Comparison of ENCODE assay signal across 2 cellular contexts in the genomic region with DNA sequence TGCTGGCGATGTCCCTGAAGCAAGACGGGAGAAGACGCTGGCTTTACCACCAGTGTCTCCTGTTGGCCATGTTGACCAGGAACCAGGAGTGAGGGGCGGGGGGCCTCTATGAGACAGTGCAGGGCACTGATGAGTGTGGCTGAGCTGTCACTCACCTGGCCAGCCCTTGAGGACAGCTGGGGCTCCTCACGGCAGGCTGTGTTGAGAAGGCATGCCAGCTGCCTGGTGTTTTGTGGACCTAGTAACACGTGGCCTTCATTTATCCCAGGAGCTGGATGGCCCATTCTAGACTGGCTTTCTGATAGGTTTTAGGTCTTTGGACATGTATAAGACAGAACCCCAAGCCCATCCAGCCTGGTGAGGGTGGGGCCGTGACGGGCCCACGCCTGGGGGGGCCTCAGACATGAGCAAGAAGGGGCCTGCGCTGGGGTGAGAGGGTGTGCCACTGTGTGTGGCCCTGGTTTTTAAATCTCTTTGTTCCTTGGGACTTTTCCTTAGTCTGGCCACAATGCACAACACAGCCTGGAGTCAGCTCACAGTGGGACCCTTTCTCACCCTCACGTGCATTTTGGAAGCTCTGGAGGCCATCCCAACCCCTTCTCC.
TF ChIP-seq lines count a peak whose summit lies in the region.

No MANE protein-coding gene starts in this region.

TF ChIP-seq in HCT116, 20 proteins besides CTCF, POLR2A, EP300 and RAD21:
- TF ChIP-seq CBX3 (IDR thresholded peaks at IDR 0.05; ENCODE audit: low read depth) (no peak), POLR2AphosphoS5 (IDR thresholded peaks at IDR 0.05; ENCODE audit: low read depth, low read length) (peak; percentile 6; the same call in 1 of the 2 replicates)

TF ChIP-seq in GM12878, 131 proteins besides CTCF, POLR2A, EP300 and RAD21:
- TF ChIP-seq SRF (IDR thresholded peaks at IDR 0.05; ENCODE audit: low read depth in 2 of 2, low read length in 2 of 2) = no peak
- no peak for TF ChIP-seq BCL11A (IDR thresholded peaks at IDR 0.05; ENCODE audit: low read depth, low read length)
- no peak for TF ChIP-seq EED (IDR thresholded peaks at IDR 0.05; ENCODE audit: low read depth)
- TF ChIP-seq, protein P1, sequence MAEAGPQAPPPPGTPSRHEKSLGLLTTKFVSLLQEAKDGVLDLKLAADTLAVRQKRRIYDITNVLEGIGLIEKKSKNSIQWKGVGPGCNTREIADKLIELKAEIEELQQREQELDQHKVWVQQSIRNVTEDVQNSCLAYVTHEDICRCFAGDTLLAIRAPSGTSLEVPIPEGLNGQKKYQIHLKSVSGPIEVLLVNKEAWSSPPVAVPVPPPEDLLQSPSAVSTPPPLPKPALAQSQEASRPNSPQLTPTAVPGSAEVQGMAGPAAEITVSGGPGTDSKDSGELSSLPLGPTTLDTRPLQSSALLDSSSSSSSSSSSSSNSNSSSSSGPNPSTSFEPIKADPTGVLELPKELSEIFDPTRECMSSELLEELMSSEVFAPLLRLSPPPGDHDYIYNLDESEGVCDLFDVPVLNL (IDR thresholded peaks at IDR 0.05; ENCODE audit: low read depth, low read length) = no peak
- no peak for TF ChIP-seq SREBF2 (IDR thresholded peaks at IDR 0.05; ENCODE audit: low read length)
- TF ChIP-seq, protein P2, sequence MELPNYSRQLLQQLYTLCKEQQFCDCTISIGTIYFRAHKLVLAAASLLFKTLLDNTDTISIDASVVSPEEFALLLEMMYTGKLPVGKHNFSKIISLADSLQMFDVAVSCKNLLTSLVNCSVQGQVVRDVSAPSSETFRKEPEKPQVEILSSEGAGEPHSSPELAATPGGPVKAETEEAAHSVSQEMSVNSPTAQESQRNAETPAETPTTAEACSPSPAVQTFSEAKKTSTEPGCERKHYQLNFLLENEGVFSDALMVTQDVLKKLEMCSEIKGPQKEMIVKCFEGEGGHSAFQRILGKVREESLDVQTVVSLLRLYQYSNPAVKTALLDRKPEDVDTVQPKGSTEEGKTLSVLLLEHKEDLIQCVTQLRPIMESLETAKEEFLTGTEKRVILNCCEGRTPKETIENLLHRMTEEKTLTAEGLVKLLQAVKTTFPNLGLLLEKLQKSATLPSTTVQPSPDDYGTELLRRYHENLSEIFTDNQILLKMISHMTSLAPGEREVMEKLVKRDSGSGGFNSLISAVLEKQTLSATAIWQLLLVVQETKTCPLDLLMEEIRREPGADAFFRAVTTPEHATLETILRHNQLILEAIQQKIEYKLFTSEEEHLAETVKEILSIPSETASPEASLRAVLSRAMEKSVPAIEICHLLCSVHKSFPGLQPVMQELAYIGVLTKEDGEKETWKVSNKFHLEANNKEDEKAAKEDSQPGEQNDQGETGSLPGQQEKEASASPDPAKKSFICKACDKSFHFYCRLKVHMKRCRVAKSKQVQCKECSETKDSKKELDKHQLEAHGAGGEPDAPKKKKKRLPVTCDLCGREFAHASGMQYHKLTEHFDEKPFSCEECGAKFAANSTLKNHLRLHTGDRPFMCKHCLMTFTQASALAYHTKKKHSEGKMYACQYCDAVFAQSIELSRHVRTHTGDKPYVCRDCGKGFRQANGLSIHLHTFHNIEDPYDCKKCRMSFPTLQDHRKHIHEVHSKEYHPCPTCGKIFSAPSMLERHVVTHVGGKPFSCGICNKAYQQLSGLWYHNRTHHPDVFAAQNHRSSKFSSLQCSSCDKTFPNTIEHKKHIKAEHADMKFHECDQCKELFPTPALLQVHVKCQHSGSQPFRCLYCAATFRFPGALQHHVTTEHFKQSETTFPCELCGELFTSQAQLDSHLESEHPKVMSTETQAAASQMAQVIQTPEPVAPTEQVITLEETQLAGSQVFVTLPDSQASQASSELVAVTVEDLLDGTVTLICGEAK (IDR thresholded peaks at IDR 0.05; ENCODE audit: borderline replicate concordance) = no peak
- TF ChIP-seq, protein P3, sequence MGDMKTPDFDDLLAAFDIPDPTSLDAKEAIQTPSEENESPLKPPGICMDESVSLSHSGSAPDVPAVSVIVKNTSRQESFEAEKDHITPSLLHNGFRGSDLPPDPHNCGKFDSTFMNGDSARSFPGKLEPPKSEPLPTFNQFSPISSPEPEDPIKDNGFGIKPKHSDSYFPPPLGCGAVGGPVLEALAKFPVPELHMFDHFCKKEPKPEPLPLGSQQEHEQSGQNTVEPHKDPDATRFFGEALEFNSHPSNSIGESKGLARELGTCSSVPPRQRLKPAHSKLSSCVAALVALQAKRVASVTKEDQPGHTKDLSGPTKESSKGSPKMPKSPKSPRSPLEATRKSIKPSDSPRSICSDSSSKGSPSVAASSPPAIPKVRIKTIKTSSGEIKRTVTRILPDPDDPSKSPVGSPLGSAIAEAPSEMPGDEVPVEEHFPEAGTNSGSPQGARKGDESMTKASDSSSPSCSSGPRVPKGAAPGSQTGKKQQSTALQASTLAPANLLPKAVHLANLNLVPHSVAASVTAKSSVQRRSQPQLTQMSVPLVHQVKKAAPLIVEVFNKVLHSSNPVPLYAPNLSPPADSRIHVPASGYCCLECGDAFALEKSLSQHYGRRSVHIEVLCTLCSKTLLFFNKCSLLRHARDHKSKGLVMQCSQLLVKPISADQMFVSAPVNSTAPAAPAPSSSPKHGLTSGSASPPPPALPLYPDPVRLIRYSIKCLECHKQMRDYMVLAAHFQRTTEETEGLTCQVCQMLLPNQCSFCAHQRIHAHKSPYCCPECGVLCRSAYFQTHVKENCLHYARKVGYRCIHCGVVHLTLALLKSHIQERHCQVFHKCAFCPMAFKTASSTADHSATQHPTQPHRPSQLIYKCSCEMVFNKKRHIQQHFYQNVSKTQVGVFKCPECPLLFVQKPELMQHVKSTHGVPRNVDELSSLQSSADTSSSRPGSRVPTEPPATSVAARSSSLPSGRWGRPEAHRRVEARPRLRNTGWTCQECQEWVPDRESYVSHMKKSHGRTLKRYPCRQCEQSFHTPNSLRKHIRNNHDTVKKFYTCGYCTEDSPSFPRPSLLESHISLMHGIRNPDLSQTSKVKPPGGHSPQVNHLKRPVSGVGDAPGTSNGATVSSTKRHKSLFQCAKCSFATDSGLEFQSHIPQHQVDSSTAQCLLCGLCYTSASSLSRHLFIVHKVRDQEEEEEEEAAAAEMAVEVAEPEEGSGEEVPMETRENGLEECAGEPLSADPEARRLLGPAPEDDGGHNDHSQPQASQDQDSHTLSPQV (IDR thresholded peaks at IDR 0.05) = no peak
- TF ChIP-seq ZZZ3 (IDR thresholded peaks at IDR 0.05; ENCODE audit: control insufficient read depth, insufficient read length, low read depth) = no peak
